Comparison of ENCODE assay signal across 17 cellular contexts in genomic region chr13:97306646-97307045, GRCh38.
DNase-seq lines count a peak whose midpoint lies in the region; ATAC-seq and TF ChIP-seq lines count a peak whose summit lies in the region.
"Had no signal": no experiment of that assay in that cellular context is flagged by ENCODE, and none has a peak within 500 bp of the region (broad histone marks: within the 10 kb centered on the region; RNA-seq: fewer than 3 reads in every experiment).

No MANE protein-coding gene starts in this region.

- H3K27me3 ChIP-seq in left ventricle myocardium inferior (ENCODE audit: low read depth) (no peaks in the 10 kb centered on the region), stomach (no peaks in the 10 kb centered on the region)
- H3K27me3 ChIP-seq: suprapubic skin had no signal

- no peak for TF ChIP-seq EP300 in stomach (IDR thresholded peaks at IDR 0.05)

- TF ChIP-seq POLR2A in stomach (IDR thresholded peaks at IDR 0.05), result no peak

- H3K4me1 Mint-ChIP-seq in chondrocyte (ENCODE audit: low read depth), result peaks cover 53% of the 10 kb centered on the region
- H3K4me1 Mint-ChIP-seq in endothelial cell (ENCODE audit: unreplicated experiment), result peaks cover 16% of the 10 kb centered on the region

- H3K9me3 ChIP-seq in left ventricle myocardium inferior (replicated peaks), result no peaks in the 10 kb centered on the region
- no peaks in the 10 kb centered on the region for H3K9me3 ChIP-seq in stomach
- H3K9me3 ChIP-seq: suprapubic skin had no signal

- H3K27ac ChIP-seq in left ventricle myocardium inferior (replicated peaks) (peak overlapping the region; percentile 61), stomach (no peak overlapping the region)
- H3K27ac ChIP-seq: parathyroid adenoma, suprapubic skin had no signal

- H3K27ac Mint-ChIP-seq in chondrocyte (ENCODE audit: unreplicated experiment), result peak overlapping the region; percentile 85
- H3K27ac Mint-ChIP-seq in endothelial cell (ENCODE audit: unreplicated experiment), result no peak overlapping the region
- H3K27ac Mint-ChIP-seq: activated CD8-positive, alpha-beta T cell treated with anti-CD3 and anti-CD28 coated beads, Interleukin-2, amount 10 ng/mL, durations not matched to agents 7 days and 5 days; CD8-positive, alpha-beta T cell had no signal

- H3K36me3 ChIP-seq in left ventricle myocardium inferior (no peaks in the 10 kb centered on the region), stomach (no peaks in the 10 kb centered on the region)
- H3K36me3 ChIP-seq: suprapubic skin had no signal

- H3K4me1 ChIP-seq in left ventricle myocardium inferior (peaks cover 91% of the 10 kb centered on the region), stomach (peaks cover 13 to 68% (median 37%) of the 10 kb centered on the region in 4 donors)

- DNase-seq in left ventricle myocardium inferior (no peak), Right ventricle myocardium superior (no peak), chondrocyte (ENCODE audit: low spot score) (no peak), left lobe of liver (ENCODE audit: low spot score) (no peak), endothelial cell (ENCODE audit: low spot score) (no peak), stomach (no peak)
- DNase-seq: activated CD8-positive, alpha-beta T cell treated with anti-CD3 and anti-CD28 coated beads, Interleukin-2, amount 10 ng/mL, durations not matched to agents 7 days and 5 days; CD8-positive, alpha-beta T cell; cortex of kidney; GDM1; NCI-H1092; NCI-H2171 treated with DMSO at 0.1 percent for 48 hours; stimulated activated CD4-positive, alpha-beta T cell treated with anti-CD3 and anti-CD28 coated beads, Interleukin-15, amount 100 ng/mL, for 24 hours had no signal

- TF ChIP-seq CTCF in left ventricle myocardium inferior (IDR thresholded peaks at IDR 0.05; ENCODE audit: borderline replicate concordance) (no peak), chondrocyte (IDR thresholded peaks at IDR 0.05) (no peak), endothelial cell (IDR thresholded peaks at IDR 0.05; ENCODE audit: unreplicated experiment) (no peak), stomach (IDR thresholded peaks at IDR 0.05) (no peak)

- H3K4me3 ChIP-seq in left ventricle myocardium inferior (no peak overlapping the region), stomach (no peak overlapping the region)
- H3K4me3 ChIP-seq: suprapubic skin had no signal

- H3K27me3 Mint-ChIP-seq in chondrocyte (ENCODE audit: low read depth) (no peaks in the 10 kb centered on the region), endothelial cell (ENCODE audit: unreplicated experiment) (peaks cover 5% of the 10 kb centered on the region)

- no peaks in the 10 kb centered on the region for H3K36me3 Mint-ChIP-seq in chondrocyte (ENCODE audit: low read depth)
- peaks cover 17% of the 10 kb centered on the region for H3K36me3 Mint-ChIP-seq in endothelial cell (ENCODE audit: low read depth, unreplicated experiment)

- H3K4me3 Mint-ChIP-seq in chondrocyte (ENCODE audit: unreplicated experiment) (no peak overlapping the region), endothelial cell (ENCODE audit: unreplicated experiment) (no peak overlapping the region)
- H3K4me3 Mint-ChIP-seq: activated CD8-positive, alpha-beta T cell treated with anti-CD3 and anti-CD28 coated beads, Interleukin-2, amount 10 ng/mL, durations not matched to agents 7 days and 5 days; CD8-positive, alpha-beta T cell had no signal

- H3K9me3 Mint-ChIP-seq in chondrocyte (ENCODE audit: low read depth) (no peaks in the 10 kb centered on the region), endothelial cell (ENCODE audit: unreplicated experiment) (no peaks in the 10 kb centered on the region)
- H3K9me3 Mint-ChIP-seq: CD8-positive, alpha-beta T cell had no signal

- no peak for ATAC-seq in Right ventricle myocardium superior (ENCODE audit: poor library complexity)
- ATAC-seq in left lobe of liver, result peak; percentile 42
- no peak for ATAC-seq in GM21423 (IDR thresholded peaks at IDR 0.05; ENCODE audit: unreplicated experiment)
- no peak for ATAC-seq in activated CD4-positive, CD25-positive, alpha-beta regulatory T cell treated with anti-CD3 and anti-CD28 coated beads, Interleukin-2, amount 50 U/mL, for 24 hours
- ATAC-seq: activated CD8-positive, alpha-beta T cell treated with anti-CD3 and anti-CD28 coated beads, Interleukin-2, amount 10 ng/mL, durations not matched to agents 7 days and 5 days; CD8-positive, alpha-beta T cell had no signal

- intact Hi-C loops in left ventricle myocardium inferior (cut with micrococcal nuclease), result no loop called here
- intact Hi-C loops in Right ventricle myocardium superior (cut with DNase I), result no loop called here
- intact Hi-C loops in stomach (cut with DNase I; ENCODE audit: low total_unique reads), result no loop called here
